ENCODE assay signal across 9 cellular contexts in genomic region chr12:59834659-59835474, GRCh38.
DNase-seq lines count a peak whose midpoint lies in the region; ATAC-seq and TF ChIP-seq lines count a peak whose summit lies in the region.
"Had no signal": no experiment of that assay in that cellular context is flagged by ENCODE, and none has a peak within 500 bp of the region (broad histone marks: within the 10 kb centered on the region; RNA-seq: fewer than 3 reads in every experiment).

No MANE protein-coding gene starts in this region.

- DNase-seq in NCI-H1417 (lab: John Stamatoyannopoulos, UW) (peak in 2 of 3 experiments; percentile 19 to 48), NCI-H1417 treated with DMSO at 0.1 percent for 48 hours (lab: John Stamatoyannopoulos, UW) (no peak), left kidney (ENCODE audit: low read depth, low spot score) (peak; percentile 26), NCI-H1930 (lab: John Stamatoyannopoulos, UW) (no peak), UCSD-AML1 (lab: John Stamatoyannopoulos, UW; ENCODE audit: unreplicated experiment) (no peak), mesenteric fat pad (ENCODE audit: low spot score) (no peak)

- peak; percentile 64 for ATAC-seq in HG02678 (IDR thresholded peaks at IDR 0.05; ENCODE audit: unreplicated experiment)

- no peak overlapping the region for H3K27ac ChIP-seq in VCaP
- H3K27ac ChIP-seq: BLaER1 treated with 17β-estradiol and CSF1 and Interleukin-3, amounts not matched to agents 10 nM and 100 nM had no signal

- peak; percentile 70 for TF ChIP-seq CTCF in VCaP (conservative IDR thresholded peaks at IDR 0.05)

Comparison
In these comparisons a context has a peak if more than half of its experiments do, and no peak if none do; other contexts are left out.
1. DNase-seq: peak in NCI-H1417 (2 of 3) and left kidney (single experiment); none in NCI-H1417 treated with DMSO at 0.1 percent for 48 hours (single experiment), NCI-H1930 (0 of 2), UCSD-AML1 (single experiment) and mesenteric fat pad (single experiment).